Comparison of ENCODE assay signal across 15 cellular contexts in genomic region chr7:40763319-40764287, GRCh38.
DNase-seq lines count a peak whose midpoint lies in the region; ATAC-seq and TF ChIP-seq lines count a peak whose summit lies in the region.
"Had no signal": no experiment of that assay in that cellular context is flagged by ENCODE, and none has a peak within 500 bp of the region (broad histone marks: within the 10 kb centered on the region; RNA-seq: fewer than 3 reads in every experiment).

No MANE protein-coding gene starts in this region.

- no peak overlapping the region for H2AFZ ChIP-seq in SK-N-SH (ENCODE audit: low read depth)

- H3K27me3 ChIP-seq in breast epithelium (no peaks in the 10 kb centered on the region), SK-N-SH (ENCODE audit: insufficient read depth) (no peaks in the 10 kb centered on the region), testis (no peaks in the 10 kb centered on the region)

- no peak for TF ChIP-seq POLR2A in breast epithelium (IDR thresholded peaks at IDR 0.05)
- TF ChIP-seq POLR2A in testis (IDR thresholded peaks at IDR 0.05), result no peak

- peak overlapping the region in 1 of 2 donors; percentile 32 for H3K27ac ChIP-seq in breast epithelium
- H3K27ac ChIP-seq in SK-N-SH (ENCODE audit: low read depth in 2 of 2, low read length in 1 of 2), result peak overlapping the region; percentile 39 to 86
- no peak overlapping the region for H3K27ac ChIP-seq in testis
- H3K27ac ChIP-seq: A549 had no signal

- H3K4me3 Mint-ChIP-seq in MCF 10A (ENCODE audit: unreplicated experiment), result no peak overlapping the region
- H3K4me3 Mint-ChIP-seq: WTC11 had no signal

- peaks cover 6% of the 10 kb centered on the region for H3K79me2 ChIP-seq in SK-N-SH (ENCODE audit: insufficient read depth)

- no peaks in the 10 kb centered on the region for H3K9me3 Mint-ChIP-seq in MCF 10A (ENCODE audit: unreplicated experiment)
- H3K9me3 Mint-ChIP-seq: WTC11 had no signal

- TF ChIP-seq RAD21 in SK-N-SH (IDR thresholded peaks at IDR 0.05; ENCODE audit: low read length), result peak; percentile 75

- no peaks in the 10 kb centered on the region for H3K4me1 Mint-ChIP-seq in MCF 10A (ENCODE audit: insufficient read depth, unreplicated experiment)

- no peak for ATAC-seq in HG03280 (IDR thresholded peaks at IDR 0.05; ENCODE audit: unreplicated experiment)
- ATAC-seq: A549, left cardiac atrium, WTC11 had no signal

- intact Hi-C loops in MCF 10A (cut with micrococcal nuclease), result loop anchor here (2.0 to 10.0 kb wide), 2 partner anchors 529 to 941 kb away; no protein-coding TSS in a partner anchor
- intact Hi-C loops in breast epithelium (cut with DNase I; ENCODE audit: low total_unique reads), result no loop called here
- intact Hi-C loops in testis (cut with DNase I; ENCODE audit: low total_unique reads), result no loop called here

- H3K9me3 ChIP-seq in breast epithelium (no peaks in the 10 kb centered on the region), SK-N-SH (no peaks in the 10 kb centered on the region), testis (no peaks in the 10 kb centered on the region)
- H3K9me3 ChIP-seq: A549 had no signal

- H3K27ac Mint-ChIP-seq in MCF 10A (ENCODE audit: low read depth, unreplicated experiment), result no peak overlapping the region
- H3K27ac Mint-ChIP-seq: WTC11 had no signal

- TF ChIP-seq CTCF in MCF 10A (IDR thresholded peaks at IDR 0.05; ENCODE audit: unreplicated experiment) (peak; percentile 9), breast epithelium (IDR thresholded peaks at IDR 0.05) (no peak), SK-N-SH (IDR thresholded peaks at IDR 0.05) (peak; percentile 44), foreskin fibroblast (IDR thresholded peaks at IDR 0.05; ENCODE audit: low read depth, low read length) (peak; percentile 50), testis (IDR thresholded peaks at IDR 0.05) (peak in 1 of 3 experiments; percentile 1)

- peak overlapping the region; percentile 15; the same call in 1 of the 2 replicates for H3K4me2 ChIP-seq in SK-N-SH
- H3K4me2 ChIP-seq: A549 had no signal

- WGBS in SK-N-SH (ENCODE audit: low lambda C conversion rate), result 76% methylated on average over 9 of the region's 9 CpGs
- WGBS in testis, 2 donors, result 62 to 72% methylated on average over 9 of the region's 9 CpGs

- CTCF ChIA-PET in MCF 10A (lab: Yijun Ruan, JAX), result interaction anchor here (0.6 to 2.0 kb wide), 12 partner anchors 9 to 970 kb away, joined by 3 to 12 read pairs (median 4); no protein-coding TSS in a partner anchor
- CTCF ChIA-PET in SK-N-SH (lab: Yijun Ruan, JAX), result interaction anchor here (0.6 to 5.5 kb wide), 14 partner anchors 9 to 969 kb away, joined by 3 to 26 read pairs (median 4); no protein-coding TSS in a partner anchor

- H3F3A ChIP-seq in SK-N-SH (replicated peaks; ENCODE audit: insufficient read depth), result peaks cover 5% of the 10 kb centered on the region

- H3K27me3 Mint-ChIP-seq in MCF 10A (ENCODE audit: insufficient read depth, unreplicated experiment), result no peaks in the 10 kb centered on the region

- H3K4me3 ChIP-seq in breast epithelium (no peak overlapping the region), SK-N-SH (ENCODE audit: low read depth in 2 of 2, low read length in 1 of 2) (no peak overlapping the region), foreskin fibroblast (ENCODE audit: low read depth in 1 of 2, low read length in 2 of 2) (peak overlapping the region in 1 of 2 donors; percentile 3), testis (no peak overlapping the region)
- H3K4me3 ChIP-seq: A549 had no signal

- no peaks in the 10 kb centered on the region for H3K36me3 Mint-ChIP-seq in MCF 10A (ENCODE audit: insufficient read depth, unreplicated experiment)
- H3K36me3 Mint-ChIP-seq: WTC11 had no signal

- POLR2A ChIA-PET in MCF 10A (lab: Yijun Ruan, JAX), result interaction anchor here (0.7 kb wide), 1 partner anchor 220 kb away, joined by 3 read pairs; no protein-coding TSS in a partner anchor
- POLR2A ChIA-PET in SK-N-SH (lab: Yijun Ruan, JAX), result no interaction called here

- 0 out of 2 replicates have a peak overlapping the region, but pooled peaks have one; percentile 5 for H3K9ac ChIP-seq in SK-N-SH

- H3K36me3 ChIP-seq in breast epithelium (no peaks in the 10 kb centered on the region), SK-N-SH (replicated peaks in 1 of 2; ENCODE audit: control insufficient read depth in 1 of 2, insufficient read depth in 2 of 2, low read length in 1 of 2) (peaks cover 0 to 13% of the 10 kb centered on the region in 2 experiments), testis (ENCODE audit: low read depth, missing control alignments) (no peaks in the 10 kb centered on the region)

- no peaks in the 10 kb centered on the region; the same call in 1 of the 2 replicates for H3K9me2 ChIP-seq in SK-N-SH

- H3K4me1 ChIP-seq in breast epithelium, result no peaks in the 10 kb centered on the region
- peaks cover 11 to 14% of the 10 kb centered on the region in 2 experiments; a peak in 3 of 4 replicates for H3K4me1 ChIP-seq in SK-N-SH (ENCODE audit: control insufficient read depth in 1 of 2, insufficient read depth in 2 of 2, low read depth in 1 of 2, low read length in 1 of 2)
- peaks cover 5% of the 10 kb centered on the region for H3K4me1 ChIP-seq in testis
- H3K4me1 ChIP-seq: A549 had no signal

- no peak; a peak in 2 of 4 replicates for TF ChIP-seq EP300 in SK-N-SH (IDR thresholded peaks at IDR 0.05; ENCODE audit: borderline replicate concordance in 1 of 2, low read depth in 1 of 2, low read length in 1 of 2)

- H4K20me1 ChIP-seq in SK-N-SH (ENCODE audit: insufficient read depth), result no peaks in the 10 kb centered on the region

- DNase-seq in MCF 10A (ENCODE audit: unreplicated experiment) (peak; percentile 8), breast epithelium (ENCODE audit: low spot score in 2 of 2) (no peak), SK-N-SH (peak; percentile 8), foreskin fibroblast (peak; percentile 67 to 80), testis (no peak), NCI-H2107 (lab: John Stamatoyannopoulos, UW) (no peak), NCI-H146 (lab: John Stamatoyannopoulos, UW) (no peak)
- DNase-seq: activated gamma-delta T cell; effector memory CD4-positive, alpha-beta T cell; KBM-7; left cardiac atrium; retina had no signal

- no TSS peak for BruUV-seq in MCF 10A (replicated peaks; lab: Mats Ljungman, UMichigan)

TF ChIP-seq in SK-N-SH, 30 proteins besides CTCF, POLR2A, EP300 and RAD21:
- peak; percentile 66 for TF ChIP-seq SMC3 (IDR thresholded peaks at IDR 0.05; ENCODE audit: low read depth, low read length)
- no peak for TF ChIP-seq MXI1 (IDR thresholded peaks at IDR 0.05; ENCODE audit: low read depth, low read length)
- TF ChIP-seq TEAD4 (IDR thresholded peaks at IDR 0.05; ENCODE audit: borderline replicate concordance, insufficient read depth), result 0 out of 2 replicates have a peak, but pooled peaks have one; percentile 10

Comparison
In these comparisons a context has a peak if more than half of its experiments do, and no peak if none do; other contexts are left out.
1. DNase-seq: peak in MCF 10A (single experiment), SK-N-SH (single experiment) and foreskin fibroblast (2 of 2); none in breast epithelium (0 of 2), testis (single experiment), NCI-H2107 (single experiment) and NCI-H146 (single experiment).
2. CTCF ChIP-seq: peak in MCF 10A (single experiment), SK-N-SH (single experiment) and foreskin fibroblast (single experiment); none in breast epithelium (0 of 3).
3. H3K27ac ChIP-seq: peak in SK-N-SH (2 of 2); none in testis (0 of 2).